In genomic region chr14:68680541-68681051, GRCh38 we compare ENCODE assay signal across 13 cellular contexts.
A peak's percentile ranks its signal among the peaks of the same experiment; 100 is the strongest.
DNase-seq lines count a peak whose midpoint lies in the region; ATAC-seq and TF ChIP-seq lines count a peak whose summit lies in the region.
"Had no signal": no experiment of that assay in that cellular context is flagged by ENCODE, and none has a peak within 500 bp of the region (broad histone marks: within the 10 kb centered on the region; RNA-seq: fewer than 3 reads in every experiment).

No MANE protein-coding gene starts in this region.

- no TSS peak for BruUV-seq in OCI-LY7 (replicated peaks; lab: Mats Ljungman, UMichigan)

- no peaks in the 10 kb centered on the region for H3K9me3 ChIP-seq in OCI-LY7 (ENCODE audit: low read length)
- no peaks in the 10 kb centered on the region for H3K9me3 ChIP-seq in fibroblast of lung (ENCODE audit: control insufficient read depth, insufficient read depth, low read depth, low read length)
- no peaks in the 10 kb centered on the region for H3K9me3 ChIP-seq in upper lobe of right lung

- no peaks in the 10 kb centered on the region for H3K36me3 ChIP-seq in OCI-LY7 (ENCODE audit: insufficient read depth, low read length)
- no peaks in the 10 kb centered on the region for H3K36me3 ChIP-seq in fibroblast of lung (ENCODE audit: control insufficient read depth, insufficient read depth, low read length)
- no peaks in the 10 kb centered on the region for H3K36me3 ChIP-seq in upper lobe of right lung

- POLR2A ChIA-PET in OCI-LY7 (lab: Charles Lee), result interaction anchor here (0.5 to 0.7 kb wide), 2 partner anchors 11 to 195 kb away, joined by 4 read pairs; no protein-coding TSS in a partner anchor

- no peak for DNase-seq in OCI-LY7 (ENCODE audit: low spot score)
- DNase-seq in fibroblast of lung (ENCODE audit: low read depth in 2 of 2), result peak; percentile 68 to 81
- peak; percentile 62 for DNase-seq in myocyte (ENCODE audit: low read depth)
- peak; percentile 34 for DNase-seq in upper lobe of right lung
- DNase-seq in LoVo (ENCODE audit: low spot score), result no peak
- DNase-seq: activated CD4-positive, alpha-beta T cell treated with anti-CD3 and anti-CD28 coated beads for 48 hours; activated naive CD8-positive, alpha-beta T cell treated with anti-CD3 and anti-CD28 coated beads for 36 hours; effector memory CD4-positive, alpha-beta T cell; GDM1; H7; NCI-H446 treated with DMSO at 0.1 percent for 48 hours had no signal

- H3K27me3 ChIP-seq in fibroblast of lung (ENCODE audit: control insufficient read depth, insufficient read depth, low read length), result no peaks in the 10 kb centered on the region
- H3K27me3 ChIP-seq in upper lobe of right lung, result no peaks in the 10 kb centered on the region

- no peaks in the 10 kb centered on the region for H3K9me2 ChIP-seq in OCI-LY7 (ENCODE audit: insufficient read depth, low read length)

- no peak overlapping the region for H3K27ac ChIP-seq in OCI-LY7 (ENCODE audit: low read depth, low read length, poor library complexity, severe bottlenecking)
- H3K27ac ChIP-seq in fibroblast of lung (ENCODE audit: insufficient read depth, low read length), result peak overlapping the region; percentile 6
- H3K27ac ChIP-seq in upper lobe of right lung, result peak overlapping the region; percentile 5

- no peak overlapping the region for H3K4me3 ChIP-seq in OCI-LY7 (ENCODE audit: low read depth, low read length, poor library complexity, severe bottlenecking)
- no peak overlapping the region for H3K4me3 ChIP-seq in fibroblast of lung (replicated peaks in 1 of 4; ENCODE audit: control extremely low read depth in 1 of 4, insufficient read depth in 1 of 4, low read depth in 3 of 4, low read length in 4 of 4)
- no peak overlapping the region for H3K4me3 ChIP-seq in upper lobe of right lung

- H3K4me1 ChIP-seq in OCI-LY7 (ENCODE audit: insufficient read depth, low read length, poor library complexity, severe bottlenecking) (peaks cover 67% of the 10 kb centered on the region), fibroblast of lung (ENCODE audit: control insufficient read depth, extremely low read depth, insufficient read depth, low read length) (peaks cover 25% of the 10 kb centered on the region), upper lobe of right lung (peaks cover 45% of the 10 kb centered on the region)

- H2AFZ ChIP-seq in OCI-LY7 (ENCODE audit: low read length) (no peak overlapping the region), fibroblast of lung (ENCODE audit: low read length) (peak overlapping the region; percentile 13)

- peak; percentile 52 for ATAC-seq in upper lobe of right lung
- ATAC-seq in HG03354 (IDR thresholded peaks at IDR 0.05; ENCODE audit: poor library complexity, severe bottlenecking, unreplicated experiment), result no peak
- no peak for ATAC-seq in HG03108 (IDR thresholded peaks at IDR 0.05; ENCODE audit: unreplicated experiment)

- H3K79me2 ChIP-seq in OCI-LY7 (ENCODE audit: insufficient read depth, low read depth, low read length) (no peaks in the 10 kb centered on the region), fibroblast of lung (ENCODE audit: control insufficient read depth, insufficient read depth, low read length) (no peaks in the 10 kb centered on the region)

- intact Hi-C loops in OCI-LY7 (cut with micrococcal nuclease; ENCODE audit: unreplicated experiment) (no loop called here), upper lobe of right lung (cut with DNase I) (no loop called here)

- H4K20me1 ChIP-seq in OCI-LY7 (ENCODE audit: insufficient read depth, low read length) (no peaks in the 10 kb centered on the region), fibroblast of lung (ENCODE audit: control insufficient read depth, extremely low read depth, insufficient read depth, low read length) (no peaks in the 10 kb centered on the region)

- H3K4me2 ChIP-seq in OCI-LY7 (ENCODE audit: low read length), result 0 out of 2 replicates have a peak overlapping the region, but pooled peaks have one; percentile 80
- H3K4me2 ChIP-seq in fibroblast of lung (ENCODE audit: extremely low read depth, insufficient read depth, low read length), result peak overlapping the region; percentile 9

- CTCF ChIA-PET in OCI-LY7 (lab: Charles Lee; ENCODE audit: unreplicated experiment), result no interaction called here

- no peak for TF ChIP-seq CTCF in OCI-LY7 (conservative IDR thresholded peaks at IDR 0.05; ENCODE audit: low read length)
- TF ChIP-seq CTCF in fibroblast of lung (conservative IDR thresholded peaks at IDR 0.05 in 1 of 2, IDR thresholded peaks at IDR 0.05 in 1 of 2; ENCODE audit: low read depth in 1 of 2, low read length in 2 of 2), result no peak
- TF ChIP-seq CTCF in upper lobe of right lung (IDR thresholded peaks at IDR 0.05), result no peak

- no peak overlapping the region for H3K9ac ChIP-seq in fibroblast of lung (ENCODE audit: insufficient read depth, low read length)

Comparison
In these comparisons a context has a peak if more than half of its experiments do, and no peak if none do; other contexts are left out.
1. DNase-seq: peak in fibroblast of lung (2 of 2), myocyte (single experiment) and upper lobe of right lung (single experiment); none in OCI-LY7 (single experiment) and LoVo (single experiment).